ENCODE assay signal across 13 cellular contexts in the genomic region with DNA sequence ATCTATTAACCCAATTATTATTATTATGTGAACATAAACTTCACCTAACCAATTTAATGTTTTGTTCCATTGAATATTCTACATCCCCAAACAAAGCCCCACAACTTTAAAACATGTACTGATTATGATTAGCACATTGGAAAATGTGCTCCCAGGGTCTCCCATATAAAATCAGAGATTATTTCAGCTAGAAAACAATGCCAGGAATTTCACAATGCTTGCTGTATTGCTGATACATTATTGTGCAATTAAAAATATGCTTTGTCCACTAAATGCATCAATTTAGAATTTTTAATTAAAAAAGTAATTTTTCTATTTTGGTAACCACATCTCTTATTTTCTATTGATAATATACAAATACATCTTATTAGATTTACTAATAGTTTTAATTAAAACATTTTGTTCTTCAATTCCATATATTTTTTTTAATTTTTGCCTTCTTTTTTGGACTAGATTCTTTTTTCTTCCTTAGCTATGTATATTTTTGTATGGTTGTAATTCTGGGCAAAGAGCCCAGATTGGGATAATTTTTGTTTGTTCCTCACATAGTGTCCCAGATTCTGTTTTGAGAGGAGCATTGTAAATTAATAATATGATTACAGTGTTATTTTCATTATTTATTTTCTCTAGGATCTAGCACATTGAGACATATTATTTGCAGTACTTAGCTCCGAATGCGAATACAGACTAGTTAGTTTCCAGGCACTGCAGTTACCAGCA.
"Had no signal": no experiment of that assay in that cellular context is flagged by ENCODE, and none has a peak within 500 bp of the region (broad histone marks: within the 10 kb centered on the region; RNA-seq: fewer than 3 reads in every experiment).

No MANE protein-coding gene starts in this region.

- H3K27me3 Mint-ChIP-seq: dendritic cell treated with granulocyte-macrophage colony-stimulating factor and Interleukin-4, amounts not matched to agents 40 ng/mL and 50 ng/mL, for 4 days; stimulated activated naive B cell treated with anti-CD40 and anti-IgM and Interleukin-4, amounts not matched to agents 10 μg/mL and 1 μg/mL and 100 μg/mL, for 72 hours had no signal

- DNase-seq: activated naive CD4-positive, alpha-beta T cell; endodermal cell; erythroblast; left lung; mucosa of descending colon; naive thymus-derived CD8-positive, alpha-beta T cell; posterior cingulate gyrus; stimulated activated CD4-positive, alpha-beta T cell treated with anti-CD3 and anti-CD28 coated beads, Interleukin-2, amount 100 ng/mL, for 24 hours; stimulated activated naive B cell treated with anti-CD40 and anti-IgM and Interleukin-4, amounts not matched to agents 10 μg/mL and 1 μg/mL and 100 μg/mL, for 72 hours; T-helper 9 cell had no signal

- H3K9me3 Mint-ChIP-seq: dendritic cell treated with granulocyte-macrophage colony-stimulating factor and Interleukin-4, amounts not matched to agents 40 ng/mL and 50 ng/mL, for 4 days; endodermal cell; type B pancreatic cell had no signal

- H3K4me3 Mint-ChIP-seq: activated T-helper 1 cell treated with anti-CD3 and anti-CD28 coated beads, Interleukin-12 subunit alpha, Interleukin-12 subunit beta, Interleukin-2, Interleukin-4 antibody, amounts not matched to agents 30 ng/mL and 10 ng/mL and 1 ng/mL, durations not matched to agents 14 hours and 24 hours and 36 hours; dendritic cell treated with granulocyte-macrophage colony-stimulating factor and Interleukin-4, amounts not matched to agents 40 ng/mL and 50 ng/mL, for 4 days; endodermal cell; naive thymus-derived CD8-positive, alpha-beta T cell; stimulated activated naive B cell treated with anti-CD40 and anti-IgM and Interleukin-4, amounts not matched to agents 10 μg/mL and 1 μg/mL and 100 μg/mL, for 72 hours; type B pancreatic cell had no signal

- H3K36me3 Mint-ChIP-seq: naive thymus-derived CD8-positive, alpha-beta T cell; stimulated activated naive B cell treated with anti-CD40 and anti-IgM and Interleukin-4, amounts not matched to agents 10 μg/mL and 1 μg/mL and 100 μg/mL, for 72 hours; type B pancreatic cell had no signal

- ATAC-seq: left lung; mucosa of descending colon; naive thymus-derived CD8-positive, alpha-beta T cell; stimulated activated naive B cell treated with anti-CD40 and anti-IgM and Interleukin-4, amounts not matched to agents 10 μg/mL and 1 μg/mL and 100 μg/mL, for 72 hours had no signal

- H3K27ac Mint-ChIP-seq: activated T-helper 1 cell treated with anti-CD3 and anti-CD28 coated beads, Interleukin-12 subunit alpha, Interleukin-12 subunit beta, Interleukin-2, Interleukin-4 antibody, amounts not matched to agents 30 ng/mL and 10 ng/mL and 1 ng/mL, durations not matched to agents 14 hours and 24 hours and 36 hours; dendritic cell treated with granulocyte-macrophage colony-stimulating factor and Interleukin-4, amounts not matched to agents 40 ng/mL and 50 ng/mL, for 4 days; endodermal cell; naive thymus-derived CD8-positive, alpha-beta T cell; stimulated activated naive B cell treated with anti-CD40 and anti-IgM and Interleukin-4, amounts not matched to agents 10 μg/mL and 1 μg/mL and 100 μg/mL, for 72 hours; type B pancreatic cell had no signal

- H3K4me1 Mint-ChIP-seq: naive thymus-derived CD8-positive, alpha-beta T cell; stimulated activated naive B cell treated with anti-CD40 and anti-IgM and Interleukin-4, amounts not matched to agents 10 μg/mL and 1 μg/mL and 100 μg/mL, for 72 hours had no signal
